ENCODE assay signal across 21 cellular contexts in the genomic region with DNA sequence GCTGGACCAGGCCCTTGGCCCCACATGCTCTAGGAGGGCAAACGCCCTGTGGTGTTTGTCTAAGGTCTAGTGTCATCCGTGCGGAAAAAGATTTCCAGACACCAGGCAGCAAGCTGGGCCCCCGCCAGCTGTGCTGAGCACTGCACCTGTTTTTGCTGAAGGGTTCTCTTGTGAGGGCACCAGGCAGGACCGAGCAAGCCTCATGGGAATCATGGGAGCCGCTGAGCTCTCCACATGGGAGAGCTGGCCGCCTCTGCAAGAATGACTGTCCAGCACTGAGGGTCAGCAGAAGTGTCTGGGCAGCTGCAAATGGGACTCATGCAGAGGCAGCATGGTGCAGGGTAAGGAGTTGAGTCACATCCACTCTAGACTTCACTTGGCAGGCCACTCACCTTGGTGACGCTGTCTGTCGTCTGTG. TPM values are rescaled to one million over a fixed set of nuclear protein-coding genes. Genes with fewer than 3 reads are reported as not detected.
A peak's percentile ranks its signal among the peaks of the same experiment; 100 is the strongest.
DNase-seq lines count a peak whose midpoint lies in the region; ATAC-seq and TF ChIP-seq lines count a peak whose summit lies in the region.
"Had no signal": no experiment of that assay in that cellular context is flagged by ENCODE, and none has a peak within 500 bp of the region (broad histone marks: within the 10 kb centered on the region; RNA-seq: fewer than 3 reads in every experiment).

No MANE protein-coding gene starts in this region.

- H3K27me3 Mint-ChIP-seq in Caco-2 (ENCODE audit: insufficient read depth, unreplicated experiment) = no peaks in the 10 kb centered on the region
- H3K27me3 Mint-ChIP-seq: activated CD4-positive, alpha-beta memory T cell treated with anti-CD3 and anti-CD28 coated beads for 36 hours; activated naive CD4-positive, alpha-beta T cell treated with anti-CD3 and anti-CD28 coated beads, Interleukin-2, amount 10 ng/mL, durations not matched to agents 7 days and 5 days; T-helper 17 cell had no signal

- CTCF ChIA-PET in Caco-2 (lab: Charles Lee) = no interaction called here

- DNase-seq in NCI-H748 (lab: John Stamatoyannopoulos, UW; ENCODE audit: unreplicated experiment) (peak; percentile 49), NCI-H748 treated with DMSO at 0.1 percent for 48 hours (lab: John Stamatoyannopoulos, UW) (no peak), NCI-H510A treated with DMSO at 0.1 percent for 48 hours (lab: John Stamatoyannopoulos, UW) (peak; percentile 93), lower lobe of right lung (no peak), Caco-2 (no peak), UCSD-AML1 (lab: John Stamatoyannopoulos, UW; ENCODE audit: unreplicated experiment) (no peak), midbrain (lab: John Stamatoyannopoulos, UW) (no peak)
- DNase-seq: activated CD4-positive, alpha-beta memory T cell treated with anti-CD3 and anti-CD28 coated beads for 36 hours; activated naive CD4-positive, alpha-beta T cell treated with anti-CD3 and anti-CD28 coated beads, Interleukin-2, amount 10 ng/mL, durations not matched to agents 7 days and 5 days; activated T-cell treated with anti-CD3 and anti-CD28 coated beads, Interleukin-2, amount 50 U/mL, for 1 hour; EL; GOT3; islet precursor cell; NCI-H446; SIG-M5; stimulated activated CD4-positive, alpha-beta T cell treated with anti-CD3 and anti-CD28 coated beads, Interleukin-12 subunit alpha, Interleukin-12 subunit beta, amount 100 ng/mL, for 4 hours; T-helper 17 cell had no signal

- peaks cover 30% of the 10 kb centered on the region for H3K36me3 Mint-ChIP-seq in Caco-2 (ENCODE audit: insufficient read depth, unreplicated experiment)

- peak overlapping the region; percentile 7 for H3K27ac ChIP-seq in lower lobe of right lung

- ATAC-seq in lower lobe of right lung = peak; percentile 31 to 50
- ATAC-seq in HG03354 (IDR thresholded peaks at IDR 0.05; ENCODE audit: poor library complexity, severe bottlenecking, unreplicated experiment) = no peak
- ATAC-seq: T-helper 17 cell had no signal

- H3K4me3 ChIP-seq in lower lobe of right lung (no peak overlapping the region), Caco-2 (ENCODE audit: low read depth, low read length) (no peak overlapping the region)

- no peak overlapping the region for H3K27ac Mint-ChIP-seq in Caco-2 (ENCODE audit: unreplicated experiment)
- H3K27ac Mint-ChIP-seq: activated CD4-positive, alpha-beta memory T cell treated with anti-CD3 and anti-CD28 coated beads for 36 hours; activated naive CD4-positive, alpha-beta T cell treated with anti-CD3 and anti-CD28 coated beads, Interleukin-2, amount 10 ng/mL, durations not matched to agents 7 days and 5 days had no signal

- POLR2A ChIA-PET in Caco-2 (lab: Charles Lee) = interaction anchor here (0.6 kb wide), 1 partner anchor 776 kb away, joined by 3 read pairs; no protein-coding TSS in a partner anchor

- no peaks in the 10 kb centered on the region for H3K9me3 Mint-ChIP-seq in Caco-2 (ENCODE audit: unreplicated experiment)
- H3K9me3 Mint-ChIP-seq: activated CD4-positive, alpha-beta memory T cell treated with anti-CD3 and anti-CD28 coated beads for 36 hours; activated naive CD4-positive, alpha-beta T cell treated with anti-CD3 and anti-CD28 coated beads, Interleukin-2, amount 10 ng/mL, durations not matched to agents 7 days and 5 days had no signal

- H3K4me1 ChIP-seq in lower lobe of right lung = peaks cover 56% of the 10 kb centered on the region
- H3K4me1 ChIP-seq in Caco-2 = 0 out of 2 replicates have a peak, but pooled peaks cover under 1% of the 10 kb centered on the region

- H3K9me3 ChIP-seq in lower lobe of right lung (no peaks in the 10 kb centered on the region), Caco-2 (no peaks in the 10 kb centered on the region)

- peaks cover 87% of the 10 kb centered on the region for H3K36me3 ChIP-seq in lower lobe of right lung
- peaks cover 2% of the 10 kb centered on the region; the same call in 1 of the 2 replicates for H3K36me3 ChIP-seq in Caco-2 (ENCODE audit: control insufficient read depth, insufficient read depth, low read length)

- intact Hi-C loops in lower lobe of right lung (cut with DNase I) = no loop called here
- intact Hi-C loops in Caco-2 (cut with micrococcal nuclease; ENCODE audit: unreplicated experiment) = no loop called here

- no TSS peak for BruUV-seq in Caco-2 (replicated peaks; lab: Mats Ljungman, UMichigan)

- H3K27me3 ChIP-seq in lower lobe of right lung (ENCODE audit: low read depth) (no peaks in the 10 kb centered on the region), Caco-2 (replicated peaks; ENCODE audit: control insufficient read depth, insufficient read depth, low read length) (no peaks in the 10 kb centered on the region)

- H3K4me3 Mint-ChIP-seq in Caco-2 (ENCODE audit: unreplicated experiment) = no peak overlapping the region
- H3K4me3 Mint-ChIP-seq: activated CD4-positive, alpha-beta memory T cell treated with anti-CD3 and anti-CD28 coated beads for 36 hours; activated naive CD4-positive, alpha-beta T cell treated with anti-CD3 and anti-CD28 coated beads, Interleukin-2, amount 10 ng/mL, durations not matched to agents 7 days and 5 days; T-helper 17 cell had no signal

- TF ChIP-seq CTCF in lower lobe of right lung (IDR thresholded peaks at IDR 0.05) (no peak), Caco-2 (IDR thresholded peaks at IDR 0.05; ENCODE audit: insufficient read depth in 1 of 2, low read depth in 1 of 2, low read length in 1 of 2, severe bottlenecking in 1 of 2, unreplicated experiment in 1 of 2) (no peak)

- H3K4me1 Mint-ChIP-seq in Caco-2 (ENCODE audit: low read depth, unreplicated experiment) = peaks cover under 1% of the 10 kb centered on the region

RNA-seq across cellular contexts. Expression of a gene that starts 12.0 kb away (rescaled TPM):
- total RNA-seq in lower lobe of right lung (22.5 TPM), Caco-2 (2022) (3.1 and 3.7 TPM in 2 replicates)
- total RNA-seq: MCF 10A had no signal

RNA-seq across cellular contexts. Expression of a gene that starts 17.5 kb away (rescaled TPM):
- 13.4 TPM for total RNA-seq in lower lobe of right lung
- total RNA-seq in Caco-2 (2022) = 9.4 and 19.4 TPM in 2 replicates

RNA-seq across cellular contexts. Expression of a gene that starts 18.0 kb away (rescaled TPM):
- total RNA-seq in lower lobe of right lung (13.2 TPM), Caco-2 (2022) (36.6 and 37.3 TPM in 2 replicates)

RNA-seq across cellular contexts. Expression of a gene that starts 24.5 kb away (rescaled TPM):
- total RNA-seq in lower lobe of right lung (57.7 TPM), Caco-2 (2022) (75.9 and 85.0 TPM in 2 replicates)

RNA-seq across cellular contexts. Expression of a gene that starts 27.8 kb away (rescaled TPM):
- total RNA-seq in lower lobe of right lung (not detected), Caco-2 (2022) (not detected in 2 replicates)
- total RNA-seq: A673; activated CD4-positive, alpha-beta memory T cell treated with anti-CD3 and anti-CD28 coated beads for 36 hours; MCF 10A; OCI-LY7; T-helper 17 cell had no signal

Comparison
In these comparisons a context has a peak if more than half of its experiments do, and no peak if none do; other contexts are left out.
1. DNase-seq: peak in NCI-H748 (single experiment) and NCI-H510A treated with DMSO at 0.1 percent for 48 hours (single experiment); none in NCI-H748 treated with DMSO at 0.1 percent for 48 hours (single experiment), lower lobe of right lung (single experiment), Caco-2 (0 of 2), UCSD-AML1 (single experiment) and midbrain (single experiment).